10 cellular contexts compared by ENCODE assay signal in the genomic region with DNA sequence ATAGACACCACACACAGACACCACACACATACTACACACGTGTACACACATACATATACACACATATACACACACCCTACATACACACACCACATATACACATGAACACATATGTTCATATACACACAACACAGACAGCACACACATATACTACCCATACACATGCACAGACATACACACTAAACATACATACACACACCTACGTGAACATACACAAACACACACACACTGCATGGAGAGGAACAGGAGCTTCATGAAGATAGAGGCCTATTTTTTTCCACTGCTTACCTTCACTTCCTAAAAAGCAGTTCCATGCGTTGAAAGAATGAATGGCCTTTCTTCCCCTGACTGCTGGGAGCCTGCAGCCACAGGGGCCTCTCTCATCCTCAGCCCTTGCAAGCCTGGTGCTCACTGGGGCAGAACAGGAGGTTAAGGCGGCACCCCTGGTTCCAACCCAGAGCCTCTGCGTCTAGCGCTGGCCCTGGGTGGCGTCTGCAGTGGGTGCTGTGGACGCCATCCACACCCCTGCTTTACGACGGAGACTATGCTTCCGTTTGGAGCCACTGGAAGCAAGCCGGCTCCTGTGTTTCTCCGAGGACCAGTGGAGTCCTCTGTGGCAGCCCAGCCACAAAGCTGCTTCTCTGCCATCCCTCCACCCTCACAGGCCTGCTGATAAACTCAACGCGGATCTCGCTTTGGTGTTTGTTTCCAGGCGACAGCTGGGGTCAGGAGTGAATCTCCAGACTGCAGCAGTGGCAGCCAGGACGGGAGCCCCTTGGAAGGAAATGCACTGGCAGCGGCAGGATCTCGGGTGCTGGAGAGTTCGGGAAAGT. TPM values are rescaled to one million over a fixed set of nuclear protein-coding genes. Genes with fewer than 3 reads are reported as not detected.
DNase-seq lines count a peak whose midpoint lies in the region; ATAC-seq and TF ChIP-seq lines count a peak whose summit lies in the region.
"Had no signal": no experiment of that assay in that cellular context is flagged by ENCODE, and none has a peak within 500 bp of the region (broad histone marks: within the 10 kb centered on the region; RNA-seq: fewer than 3 reads in every experiment).

No MANE protein-coding gene starts in this region.

- 46 to 60% methylated on average over 6 to 21 of the region's 21 CpGs for WGBS in transverse colon (ENCODE audit: low coverage in 1 of 2), 2 donors

- H3K9me3 Mint-ChIP-seq in activated naive CD4-positive, alpha-beta T cell treated with anti-CD3 and anti-CD28 coated beads, Interleukin-2, amount 50 U/mL, for 24 hours, result no peaks in the 10 kb centered on the region
- H3K9me3 Mint-ChIP-seq in T-helper 1 cell treated with Interleukin-12 subunit alpha and Interleukin-12 subunit beta and Interleukin-4 antibody, amounts not matched to agents 30 μg/mL and 1 μg/mL, for 36 hours, result peaks cover 3% of the 10 kb centered on the region
- peaks cover 0 to 4% of the 10 kb centered on the region in 2 donors for H3K9me3 Mint-ChIP-seq in activated naive CD4-positive, alpha-beta T cell treated with anti-CD3 and anti-CD28 coated beads, Interleukin-2, amount 50 U/mL, for 72 hours

- peak overlapping the region; percentile 34 for H3K4me3 Mint-ChIP-seq in activated naive CD4-positive, alpha-beta T cell treated with anti-CD3 and anti-CD28 coated beads, Interleukin-2, amount 50 U/mL, for 24 hours
- peak overlapping the region; percentile 58 for H3K4me3 Mint-ChIP-seq in T-helper 1 cell treated with Interleukin-12 subunit alpha and Interleukin-12 subunit beta and Interleukin-4 antibody, amounts not matched to agents 30 μg/mL and 1 μg/mL, for 36 hours

- H3K27ac ChIP-seq in transverse colon, result peak overlapping the region in 3 of 4 donors; percentile 25 to 55 (median 46)

- TF ChIP-seq POLR2A in transverse colon (IDR thresholded peaks at IDR 0.05), result no peak

- H3K27me3 ChIP-seq in transverse colon, result no peaks in the 10 kb centered on the region
- H3K27me3 ChIP-seq: upper lobe of left lung had no signal

- H3K4me1 ChIP-seq in transverse colon, result peaks cover 7 to 27% (median 24%) of the 10 kb centered on the region in 4 donors

- H3K4me1 Mint-ChIP-seq in activated naive CD4-positive, alpha-beta T cell treated with anti-CD3 and anti-CD28 coated beads, Interleukin-2, amount 50 U/mL, for 24 hours, result peaks cover 34% of the 10 kb centered on the region
- peaks cover 28% of the 10 kb centered on the region for H3K4me1 Mint-ChIP-seq in T-helper 1 cell treated with Interleukin-12 subunit alpha and Interleukin-12 subunit beta and Interleukin-4 antibody, amounts not matched to agents 30 μg/mL and 1 μg/mL, for 36 hours (ENCODE audit: low read depth)

- in situ Hi-C loops in transverse colon (cut with MboI; ENCODE audit: low pct_ligation_motif_present in 1 of 4, low pct_unique_long_range_greater_than_20kb in 1 of 4, low sequenced_read_pairs in 3 of 4), result no loop called here

- intact Hi-C loops in transverse colon (cut with DNase I; ENCODE audit: low total_unique reads), result no loop called here

- no peaks in the 10 kb centered on the region for H3K36me3 ChIP-seq in transverse colon
- H3K36me3 ChIP-seq: upper lobe of left lung had no signal

- H3K9me3 ChIP-seq in transverse colon, result no peaks in the 10 kb centered on the region
- H3K9me3 ChIP-seq: upper lobe of left lung had no signal

- H3K4me3 ChIP-seq in transverse colon, result no peak overlapping the region
- H3K4me3 ChIP-seq: upper lobe of left lung had no signal

- no peak for TF ChIP-seq EP300 in transverse colon (IDR thresholded peaks at IDR 0.05; ENCODE audit: low read depth)

- no peaks in the 10 kb centered on the region for H3K36me3 Mint-ChIP-seq in activated naive CD4-positive, alpha-beta T cell treated with anti-CD3 and anti-CD28 coated beads, Interleukin-2, amount 50 U/mL, for 24 hours
- peaks cover 14% of the 10 kb centered on the region for H3K36me3 Mint-ChIP-seq in T-helper 1 cell treated with Interleukin-12 subunit alpha and Interleukin-12 subunit beta and Interleukin-4 antibody, amounts not matched to agents 30 μg/mL and 1 μg/mL, for 36 hours (ENCODE audit: low read depth)
- H3K36me3 Mint-ChIP-seq in activated naive CD4-positive, alpha-beta T cell treated with anti-CD3 and anti-CD28 coated beads, Interleukin-2, amount 50 U/mL, for 72 hours, result peaks cover 14 to 17% of the 10 kb centered on the region in 2 donors

- no peaks in the 10 kb centered on the region for H3K27me3 Mint-ChIP-seq in activated naive CD4-positive, alpha-beta T cell treated with anti-CD3 and anti-CD28 coated beads, Interleukin-2, amount 50 U/mL, for 24 hours
- peaks cover 4% of the 10 kb centered on the region for H3K27me3 Mint-ChIP-seq in T-helper 1 cell treated with Interleukin-12 subunit alpha and Interleukin-12 subunit beta and Interleukin-4 antibody, amounts not matched to agents 30 μg/mL and 1 μg/mL, for 36 hours (ENCODE audit: low read depth)

- no peak for ATAC-seq in GM21390 (IDR thresholded peaks at IDR 0.05; ENCODE audit: unreplicated experiment)
- ATAC-seq in activated naive CD4-positive, alpha-beta T cell treated with anti-CD3 and anti-CD28 coated beads, Interleukin-2, amount 50 U/mL, for 72 hours, result no peak

- no peak for DNase-seq in activated naive CD4-positive, alpha-beta T cell treated with Interleukin-2 at 50 U/mL for 16 hours
- peak; percentile 79 for DNase-seq in kidney tubule cell (ENCODE audit: low spot score)
- no peak for DNase-seq in transverse colon
- DNase-seq in activated naive CD4-positive, alpha-beta T cell treated with anti-CD3 and anti-CD28 coated beads, Interleukin-2, amount 50 U/mL, for 72 hours (ENCODE audit: low spot score in 2 of 2), result no peak
- DNase-seq in NCI-H146 (lab: John Stamatoyannopoulos, UW), result no peak
- DNase-seq: upper lobe of left lung had no signal

- no peak for TF ChIP-seq CTCF in transverse colon (IDR thresholded peaks at IDR 0.05)

- H3K27ac Mint-ChIP-seq in activated naive CD4-positive, alpha-beta T cell treated with anti-CD3 and anti-CD28 coated beads, Interleukin-2, amount 50 U/mL, for 24 hours, result peak overlapping the region; percentile 57
- H3K27ac Mint-ChIP-seq in T-helper 1 cell treated with Interleukin-12 subunit alpha and Interleukin-12 subunit beta and Interleukin-4 antibody, amounts not matched to agents 30 μg/mL and 1 μg/mL, for 36 hours, result peak overlapping the region; percentile 9
- H3K27ac Mint-ChIP-seq in activated naive CD4-positive, alpha-beta T cell treated with anti-CD3 and anti-CD28 coated beads, Interleukin-2, amount 50 U/mL, for 72 hours, result no peak overlapping the region

RNA-seq across cellular contexts. Expression of gene RASA3, which starts 1.9 kb away (rescaled TPM):
- 10 to 100 TPM in 1 of 4 donors, 1 to 10 TPM in 3; 4.4 to 15.6 (median 8.5) TPM for total RNA-seq in transverse colon
- 10 to 100 TPM; 39.4 to 44.1 TPM for total RNA-seq in activated naive CD4-positive, alpha-beta T cell treated with anti-CD3 and anti-CD28 coated beads, Interleukin-2, amount 50 U/mL, for 72 hours

RNA-seq across cellular contexts. Expression of gene CFAP97D2, which starts 44.7 kb away (rescaled TPM):
- not detected for total RNA-seq in transverse colon
- not detected for total RNA-seq in activated naive CD4-positive, alpha-beta T cell treated with anti-CD3 and anti-CD28 coated beads, Interleukin-2, amount 50 U/mL, for 72 hours
- total RNA-seq: pulmonary artery endothelial cell had no signal

Comparison
In these comparisons a context has a peak if more than half of its experiments do, and no peak if none do; other contexts are left out.
1. H3K27ac Mint-ChIP-seq: peak in activated naive CD4-positive, alpha-beta T cell treated with anti-CD3 and anti-CD28 coated beads, Interleukin-2, amount 50 U/mL, for 24 hours (single experiment) and T-helper 1 cell treated with Interleukin-12 subunit alpha and Interleukin-12 subunit beta and Interleukin-4 antibody, amounts not matched to agents 30 μg/mL and 1 μg/mL, for 36 hours (single experiment); none in activated naive CD4-positive, alpha-beta T cell treated with anti-CD3 and anti-CD28 coated beads, Interleukin-2, amount 50 U/mL, for 72 hours (0 of 2).